Comparison of ENCODE assay signal across 22 cellular contexts in genomic region chr10:364267-364775, GRCh38.
"Had no signal": no experiment of that assay in that cellular context is flagged by ENCODE, and none has a peak within 500 bp of the region (broad histone marks: within the 10 kb centered on the region; RNA-seq: fewer than 3 reads in every experiment).

No MANE protein-coding gene starts in this region.

- H3K4me3 ChIP-seq: left ventricle myocardium inferior, ovary, right atrium auricular region, right lobe of liver, skin epidermis, testis, thyroid gland, transverse colon, upper lobe of left lung, vagina had no signal

- H3K4me3 Mint-ChIP-seq: memory B cell; naive thymus-derived CD8-positive, alpha-beta T cell; nephron; neural crest cell; stimulated activated effector memory CD8-positive, alpha-beta T cell treated with anti-CD3 and anti-CD28 coated beads, Interleukin-12 subunit alpha, Interleukin-12 subunit beta, amount 100 ng/mL, for 72 hours; stimulated activated naive CD8-positive, alpha-beta T cell treated with anti-CD3 and anti-CD28 coated beads, Interleukin-15, Interleukin-2, amounts not matched to agents 100 ng/mL and 50 ng/mL, for 24 hours had no signal

- H3K36me3 ChIP-seq: neutrophil, ovary had no signal

- H3K27ac ChIP-seq: left ventricle myocardium inferior, neutrophil, ovary, right atrium auricular region, right lobe of liver, skin epidermis, testis, transverse colon, upper lobe of left lung, vagina had no signal

- ATAC-seq: naive thymus-derived CD8-positive, alpha-beta T cell; right lobe of liver; stimulated activated effector memory CD8-positive, alpha-beta T cell treated with anti-CD3 and anti-CD28 coated beads, Interleukin-12 subunit alpha, Interleukin-12 subunit beta, amount 100 ng/mL, for 72 hours had no signal

- H3K9me3 Mint-ChIP-seq: memory B cell; naive thymus-derived CD8-positive, alpha-beta T cell; nephron; neural crest cell; stimulated activated effector memory CD8-positive, alpha-beta T cell treated with anti-CD3 and anti-CD28 coated beads, Interleukin-12 subunit alpha, Interleukin-12 subunit beta, amount 100 ng/mL, for 72 hours; stimulated activated naive CD8-positive, alpha-beta T cell treated with anti-CD3 and anti-CD28 coated beads, Interleukin-15, Interleukin-2, amounts not matched to agents 100 ng/mL and 50 ng/mL, for 24 hours had no signal

- H3K9me3 ChIP-seq: left ventricle myocardium inferior, neutrophil, ovary, right atrium auricular region, right lobe of liver, testis, thyroid gland, transverse colon, upper lobe of left lung, vagina had no signal

- H3K27me3 Mint-ChIP-seq: progenitor cell of endocrine pancreas; stimulated activated naive CD8-positive, alpha-beta T cell treated with anti-CD3 and anti-CD28 coated beads, Interleukin-15, Interleukin-2, amounts not matched to agents 100 ng/mL and 50 ng/mL, for 24 hours had no signal

- H3K27me3 ChIP-seq: neutrophil, ovary, right atrium auricular region, right lobe of liver, testis, thyroid gland, transverse colon, upper lobe of left lung, vagina had no signal

- H3K4me1 ChIP-seq: right atrium auricular region, testis, transverse colon, upper lobe of left lung, vagina had no signal

- H3K27ac Mint-ChIP-seq: memory B cell; naive thymus-derived CD8-positive, alpha-beta T cell; nephron; progenitor cell of endocrine pancreas; stimulated activated effector memory CD8-positive, alpha-beta T cell treated with anti-CD3 and anti-CD28 coated beads, Interleukin-12 subunit alpha, Interleukin-12 subunit beta, amount 100 ng/mL, for 72 hours; stimulated activated naive CD8-positive, alpha-beta T cell treated with anti-CD3 and anti-CD28 coated beads, Interleukin-15, Interleukin-2, amounts not matched to agents 100 ng/mL and 50 ng/mL, for 24 hours had no signal

- H3K4me1 Mint-ChIP-seq: stimulated activated effector memory CD8-positive, alpha-beta T cell treated with anti-CD3 and anti-CD28 coated beads, Interleukin-12 subunit alpha, Interleukin-12 subunit beta, amount 100 ng/mL, for 72 hours had no signal

- H3K36me3 Mint-ChIP-seq: stimulated activated effector memory CD8-positive, alpha-beta T cell treated with anti-CD3 and anti-CD28 coated beads, Interleukin-12 subunit alpha, Interleukin-12 subunit beta, amount 100 ng/mL, for 72 hours had no signal

- DNase-seq: islet precursor cell; left ventricle myocardium inferior; occipital lobe; ovary; right lobe of liver; stimulated activated CD4-positive, alpha-beta T cell treated with anti-CD3 and anti-CD28 coated beads, Interleukin-4, amount 100 ng/mL, for 24 hours; stimulated activated naive CD4-positive, alpha-beta T cell; testis; thyroid gland; transverse colon; upper lobe of left lung had no signal
